ENCODE assay signal across 1 cellular context in the genomic region with DNA sequence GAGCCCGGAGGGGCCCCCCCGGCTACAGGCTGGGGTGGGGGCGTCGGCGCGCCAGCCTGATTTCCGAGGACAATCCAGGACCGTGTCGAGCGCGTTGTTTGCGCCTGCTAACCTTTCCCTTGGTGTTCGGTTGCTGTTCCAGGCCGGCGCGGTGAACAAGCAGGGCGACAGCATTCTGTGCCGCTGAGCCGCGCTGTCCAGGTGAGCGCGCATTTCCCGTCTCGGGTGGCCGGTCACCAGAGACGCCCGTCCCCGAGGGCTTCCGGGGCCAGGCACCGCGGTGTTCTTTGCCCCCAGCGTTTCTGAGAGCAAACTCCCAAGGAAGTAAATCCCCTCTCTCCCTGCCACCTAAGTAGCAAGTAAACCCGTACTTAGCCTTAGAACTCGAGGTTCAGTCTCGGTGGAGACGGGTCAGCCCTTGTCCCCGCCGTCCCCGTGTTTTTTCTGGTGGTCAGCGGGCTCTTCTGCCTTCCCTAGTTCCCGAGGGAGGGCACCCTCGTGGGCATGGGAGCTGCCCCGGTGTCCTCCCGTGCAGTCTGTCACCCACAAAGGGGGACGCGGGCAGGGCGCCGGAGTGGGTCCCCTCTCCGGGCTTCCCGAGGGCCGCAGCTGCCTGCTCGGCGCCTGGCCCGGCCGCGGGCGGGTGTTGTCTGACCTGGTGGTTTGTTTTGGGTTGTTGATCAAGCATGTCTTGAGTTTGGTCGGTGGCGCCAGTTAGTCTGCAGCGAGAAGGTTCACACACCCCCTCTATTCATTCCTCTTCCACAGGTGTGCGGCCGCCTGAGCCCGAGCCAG.
A peak's percentile ranks its signal among the peaks of the same experiment; 100 is the strongest.
TF ChIP-seq lines count a peak whose summit lies in the region.

No MANE protein-coding gene starts in this region.

TF ChIP-seq in HepG2, 621 proteins besides CTCF, POLR2A, EP300 and RAD21 (continued from another document and continues in another):
- TF ChIP-seq, protein P1, sequence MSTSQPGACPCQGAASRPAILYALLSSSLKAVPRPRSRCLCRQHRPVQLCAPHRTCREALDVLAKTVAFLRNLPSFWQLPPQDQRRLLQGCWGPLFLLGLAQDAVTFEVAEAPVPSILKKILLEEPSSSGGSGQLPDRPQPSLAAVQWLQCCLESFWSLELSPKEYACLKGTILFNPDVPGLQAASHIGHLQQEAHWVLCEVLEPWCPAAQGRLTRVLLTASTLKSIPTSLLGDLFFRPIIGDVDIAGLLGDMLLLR (CRISPR knock-in tag; IDR thresholded peaks at IDR 0.05): 0 out of 2 replicates have a peak, but pooled peaks have one; percentile 27
- TF ChIP-seq BCL6 (CRISPR knock-in tag; IDR thresholded peaks at IDR 0.05) (peak; percentile 4; the same call in 1 of the 2 replicates), SP4 (CRISPR knock-in tag; IDR thresholded peaks at IDR 0.05) (peak; percentile 67), ZNF24 (IDR thresholded peaks at IDR 0.05) (no peak), ZNF235 (CRISPR knock-in tag; IDR thresholded peaks at IDR 0.05; ENCODE audit: borderline replicate concordance) (no peak), KMT2A (CRISPR knock-in tag; IDR thresholded peaks at IDR 0.05) (peak; percentile 69; the same call in 1 of the 2 replicates), HIVEP1 (CRISPR knock-in tag; IDR thresholded peaks at IDR 0.05) (0 out of 2 replicates have a peak, but pooled peaks have one; percentile 41), SAFB2 (CRISPR knock-in tag; IDR thresholded peaks at IDR 0.05; ENCODE audit: borderline replicate concordance, low read depth) (no peak), ZNF790 (CRISPR knock-in tag; IDR thresholded peaks at IDR 0.05; ENCODE audit: borderline replicate concordance) (no peak), TFDP1 (CRISPR knock-in tag; IDR thresholded peaks at IDR 0.05; ENCODE audit: borderline replicate concordance) (peak; percentile 26; the same call in 1 of the 2 replicates), MTF1 (CRISPR knock-in tag; IDR thresholded peaks at IDR 0.05) (0 out of 2 replicates have a peak, but pooled peaks have one; percentile 55), ZBTB14 (CRISPR knock-in tag; IDR thresholded peaks at IDR 0.05) (peak; percentile 61), ZNF230 (CRISPR knock-in tag; IDR thresholded peaks at IDR 0.05) (0 out of 2 replicates have a peak, but pooled peaks have one; percentile 32), ZNF644 (CRISPR knock-in tag; IDR thresholded peaks at IDR 0.05; ENCODE audit: low read depth) (0 out of 2 replicates have a peak, but pooled peaks have one; percentile 24), ZNF710 (CRISPR knock-in tag; IDR thresholded peaks at IDR 0.05; ENCODE audit: borderline replicate concordance) (peak; percentile 77), ZNF569 (CRISPR knock-in tag; IDR thresholded peaks at IDR 0.05; ENCODE audit: borderline replicate concordance) (no peak), SOX13 (IDR thresholded peaks at IDR 0.05) (no peak), SOX13 (CRISPR knock-in tag; conservative IDR thresholded peaks at IDR 0.05 in 1 of 2, IDR thresholded peaks at IDR 0.05 in 1 of 2) (peak in 1 of 2 experiments; percentile 25; a peak in 2 of 4 replicates), ZNF441 (CRISPR knock-in tag; IDR thresholded peaks at IDR 0.05; ENCODE audit: borderline replicate concordance) (peak; percentile 78; the same call in 1 of the 2 replicates), GABPB1 (CRISPR knock-in tag; IDR thresholded peaks at IDR 0.05) (peak; percentile 59), IRF2 (CRISPR knock-in tag; IDR thresholded peaks at IDR 0.05) (no peak), SIN3A (IDR thresholded peaks at IDR 0.05; ENCODE audit: borderline replicate concordance, low read depth, low read length) (0 out of 2 replicates have a peak, but pooled peaks have one; percentile 37), LRRFIP1 (CRISPR knock-in tag; conservative IDR thresholded peaks at IDR 0.05) (no peak), ZNF329 (CRISPR knock-in tag; IDR thresholded peaks at IDR 0.05; ENCODE audit: low read depth) (0 out of 2 replicates have a peak, but pooled peaks have one; percentile 15), ARNT2 (CRISPR knock-in tag; IDR thresholded peaks at IDR 0.05; ENCODE audit: low read depth) (peak; percentile 57; the same call in 1 of the 2 replicates), FOSL2 (CRISPR knock-in tag; IDR thresholded peaks at IDR 0.05) (0 out of 2 replicates have a peak, but pooled peaks have one; percentile 16), ZNF777 (CRISPR knock-in tag; IDR thresholded peaks at IDR 0.05) (peak; percentile 90), ZNF292 (CRISPR knock-in tag; IDR thresholded peaks at IDR 0.05; ENCODE audit: borderline replicate concordance, low read depth) (0 out of 2 replicates have a peak, but pooled peaks have one; percentile 30), TBX2 (CRISPR knock-in tag; IDR thresholded peaks at IDR 0.05; ENCODE audit: borderline replicate concordance) (peak; percentile 40; the same call in 1 of the 2 replicates), PRDM4 (CRISPR knock-in tag; IDR thresholded peaks at IDR 0.05; ENCODE audit: borderline replicate concordance) (no peak), PHF8 (CRISPR knock-in tag; IDR thresholded peaks at IDR 0.05) (peak; percentile 65), ZNF20 (CRISPR knock-in tag; IDR thresholded peaks at IDR 0.05) (no peak), NFE2 (CRISPR knock-in tag; IDR thresholded peaks at IDR 0.05) (no peak), CCDC6 (CRISPR knock-in tag; IDR thresholded peaks at IDR 0.05) (0 out of 2 replicates have a peak, but pooled peaks have one; percentile 54), ZNF549 (CRISPR knock-in tag; IDR thresholded peaks at IDR 0.05) (no peak), ZNF768 (CRISPR knock-in tag; IDR thresholded peaks at IDR 0.05) (peak; percentile 56; the same call in 1 of the 2 replicates), MYPOP (CRISPR knock-in tag; IDR thresholded peaks at IDR 0.05) (peak; percentile 71), NONO (IDR thresholded peaks at IDR 0.05) (no peak), NONO (CRISPR knock-in tag; conservative IDR thresholded peaks at IDR 0.05) (peak; percentile 62; the same call in 1 of the 2 replicates), EHMT2 (IDR thresholded peaks at IDR 0.05; ENCODE audit: borderline replicate concordance, low read depth, low read length) (peak; percentile 22; the same call in 1 of the 2 replicates), ZNF224 (CRISPR knock-in tag; IDR thresholded peaks at IDR 0.05) (peak; percentile 81), ZNF136 (CRISPR knock-in tag; IDR thresholded peaks at IDR 0.05; ENCODE audit: low read depth) (peak; percentile 59; the same call in 1 of the 2 replicates), PATZ1 (CRISPR knock-in tag; IDR thresholded peaks at IDR 0.05) (peak; percentile 83), ZFP82 (CRISPR knock-in tag; IDR thresholded peaks at IDR 0.05; ENCODE audit: borderline replicate concordance) (no peak)
- TF ChIP-seq, protein P2, sequence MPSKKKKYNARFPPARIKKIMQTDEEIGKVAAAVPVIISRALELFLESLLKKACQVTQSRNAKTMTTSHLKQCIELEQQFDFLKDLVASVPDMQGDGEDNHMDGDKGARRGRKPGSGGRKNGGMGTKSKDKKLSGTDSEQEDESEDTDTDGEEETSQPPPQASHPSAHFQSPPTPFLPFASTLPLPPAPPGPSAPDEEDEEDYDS (CRISPR knock-in tag; IDR thresholded peaks at IDR 0.05): 0 out of 2 replicates have a peak, but pooled peaks have one; percentile 18
- TF ChIP-seq, protein P3, sequence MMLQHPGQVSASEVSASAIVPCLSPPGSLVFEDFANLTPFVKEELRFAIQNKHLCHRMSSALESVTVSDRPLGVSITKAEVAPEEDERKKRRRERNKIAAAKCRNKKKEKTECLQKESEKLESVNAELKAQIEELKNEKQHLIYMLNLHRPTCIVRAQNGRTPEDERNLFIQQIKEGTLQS (CRISPR knock-in tag; IDR thresholded peaks at IDR 0.05): 0 out of 2 replicates have a peak, but pooled peaks have one; percentile 15
